ENCODE assay signal across 1 cellular context in genomic region chr7:99554929-99555328, GRCh38.
TF ChIP-seq lines count a peak whose summit lies in the region.

No MANE protein-coding gene starts in this region.

TF ChIP-seq in HepG2, 621 proteins besides CTCF, POLR2A, EP300 and RAD21:
- TF ChIP-seq ATF7 (IDR thresholded peaks at IDR 0.05) (peak; percentile 28; the same call in 1 of the 2 replicates), ATF7 (CRISPR knock-in tag; IDR thresholded peaks at IDR 0.05) (no peak), TERF1 (CRISPR knock-in tag; IDR thresholded peaks at IDR 0.05) (no peak)
